8 cellular contexts compared by ENCODE assay signal in genomic region chr12:108193922-108194321, GRCh38.
DNase-seq lines count a peak whose midpoint lies in the region; ATAC-seq and TF ChIP-seq lines count a peak whose summit lies in the region.

No MANE protein-coding gene starts in this region.

- peak overlapping the region in 1 of 5 experiments; percentile 1 for H3K4me3 Mint-ChIP-seq in brain

- no peak overlapping the region for H3K4me3 ChIP-seq in AG10803 (ENCODE audit: low read length)

- H3K36me3 Mint-ChIP-seq in brain = no peaks in the 10 kb centered on the region

- TF ChIP-seq CTCF in AG10803 (conservative IDR thresholded peaks at IDR 0.05; ENCODE audit: low read length) (peak; percentile 63), brain (conservative IDR thresholded peaks at IDR 0.05) (peak; percentile 79)

- H3K27me3 Mint-ChIP-seq in brain = peaks cover 5% of the 10 kb centered on the region

- peak; percentile 17 for DNase-seq in AG10803 (ENCODE audit: low read depth)
- DNase-seq in GM03348 (ENCODE audit: low spot score) = peak; percentile 54
- peak; percentile 61 for DNase-seq in NCI-H2227 (lab: John Stamatoyannopoulos, UW; ENCODE audit: unreplicated experiment)
- DNase-seq in lung microvascular endothelial cell (ENCODE audit: low read depth in 2 of 2) = peak; percentile 42 to 44
- no peak for DNase-seq in NK-92 (lab: John Stamatoyannopoulos, UW; ENCODE audit: unreplicated experiment)
- no peak for DNase-seq in MV-4-11 (lab: John Stamatoyannopoulos, UW)

- no peak for ATAC-seq in HG03280 (IDR thresholded peaks at IDR 0.05; ENCODE audit: unreplicated experiment)

- H3K9me3 Mint-ChIP-seq in brain = peaks cover 0 to 5% (median 0%) of the 10 kb centered on the region in 5 experiments

- peaks cover 15% of the 10 kb centered on the region for H3K4me1 Mint-ChIP-seq in brain

- H3K27ac Mint-ChIP-seq in brain = peak overlapping the region in 1 of 5 experiments; percentile 43

Comparison
In these comparisons a context has a peak if more than half of its experiments do, and no peak if none do; other contexts are left out.
1. DNase-seq: peak in AG10803 (single experiment), GM03348 (single experiment), NCI-H2227 (single experiment) and lung microvascular endothelial cell (2 of 2); none in NK-92 (single experiment) and MV-4-11 (single experiment).